In the genomic region with DNA sequence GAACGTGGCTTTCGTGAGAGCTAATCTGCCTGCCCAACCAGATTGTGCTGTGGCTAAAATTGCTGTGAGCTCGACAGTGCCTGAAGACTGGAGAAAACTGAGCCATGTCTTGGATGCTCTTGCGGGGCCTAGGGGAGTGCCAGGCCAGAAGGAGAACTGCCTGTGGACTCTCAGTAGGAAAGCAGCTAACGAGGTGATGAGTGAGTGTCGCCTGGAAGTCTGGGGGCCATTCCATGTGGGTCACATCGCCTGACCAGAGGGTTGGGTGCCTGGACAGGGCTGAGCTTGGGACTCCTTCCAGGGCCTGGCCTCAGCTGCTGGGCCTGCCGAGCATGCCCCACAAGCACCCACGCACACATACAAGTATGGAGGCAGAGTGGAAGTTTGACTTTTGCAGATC, we compare ENCODE assay signal across 20 cellular contexts.
DNase-seq lines count a peak whose midpoint lies in the region; ATAC-seq and TF ChIP-seq lines count a peak whose summit lies in the region.
"Had no signal": no experiment of that assay in that cellular context is flagged by ENCODE, and none has a peak within 500 bp of the region (broad histone marks: within the 10 kb centered on the region; RNA-seq: fewer than 3 reads in every experiment).

No MANE protein-coding gene starts in this region.

- peak overlapping the region in 1 of 7 donors; percentile 35 for H3K27ac Mint-ChIP-seq in CD14-positive monocyte
- H3K27ac Mint-ChIP-seq in endodermal cell = no peak overlapping the region
- H3K27ac Mint-ChIP-seq: activated naive CD8-positive, alpha-beta T cell treated with anti-CD3 and anti-CD28 coated beads, Interleukin-2, amount 50 U/mL, for 24 hours; CD4-positive, alpha-beta T cell; naive thymus-derived CD4-positive, alpha-beta T cell had no signal

- peak; percentile 5 for DNase-seq in SK-N-SH
- DNase-seq in CD14-positive monocyte (ENCODE audit: low spot score) = peak; percentile 38
- DNase-seq in endodermal cell = peak; percentile 67
- DNase-seq in posterior vena cava (ENCODE audit: low spot score) = peak; percentile 36
- DNase-seq in AML-193 (lab: John Stamatoyannopoulos, UW) = no peak
- no peak for DNase-seq in OCI-M1 (lab: John Stamatoyannopoulos, UW)
- DNase-seq: activated CD4-positive, alpha-beta T cell treated with anti-CD3 and anti-CD28 coated beads for 1 hour; activated naive CD8-positive, alpha-beta T cell treated with anti-CD3 and anti-CD28 coated beads, Interleukin-2, amount 50 U/mL, for 24 hours; CD4-positive, alpha-beta T cell; MV-4-11; naive thymus-derived CD4-positive, alpha-beta T cell; NCI-H2171; NCI-H524; NK-92 treated with Interleukin-12 subunit alpha and Interleukin-12 subunit beta, amount 100 ng/mL, for 24 hours; SIG-M5; trophoblast cell had no signal

- POLR2A ChIA-PET in SK-N-SH (lab: Yijun Ruan, JAX) = interaction anchor here (1.0 to 4.2 kb wide), 9 partner anchors 9 to 166 kb away, joined by 3 to 30 read pairs (median 7); a partner anchor contains a TSS

- H3K9me3 ChIP-seq in SK-N-SH (no peaks in the 10 kb centered on the region), endodermal cell (ENCODE audit: control insufficient read depth, low read length) (no peaks in the 10 kb centered on the region)
- H3K9me3 ChIP-seq: ovary had no signal

- H3K4me3 Mint-ChIP-seq in CD14-positive monocyte (no peak overlapping the region), endodermal cell (no peak overlapping the region)
- H3K4me3 Mint-ChIP-seq: activated naive CD8-positive, alpha-beta T cell treated with anti-CD3 and anti-CD28 coated beads, Interleukin-2, amount 50 U/mL, for 24 hours; CD4-positive, alpha-beta T cell; naive thymus-derived CD4-positive, alpha-beta T cell had no signal

- intact Hi-C loops in CD14-positive monocyte (cut with micrococcal nuclease) = no loop called here
- intact Hi-C loops in posterior vena cava (cut with DNase I) = no loop called here

- peaks cover 2 to 9% (median 8%) of the 10 kb centered on the region in 3 donors for H3K27me3 Mint-ChIP-seq in CD14-positive monocyte (ENCODE audit: low read depth in 3 of 3)
- H3K27me3 Mint-ChIP-seq in endodermal cell (ENCODE audit: insufficient read depth) = no peaks in the 10 kb centered on the region
- H3K27me3 Mint-ChIP-seq: activated naive CD8-positive, alpha-beta T cell treated with anti-CD3 and anti-CD28 coated beads, Interleukin-2, amount 50 U/mL, for 24 hours; CD4-positive, alpha-beta T cell had no signal

- H3K36me3 Mint-ChIP-seq in CD14-positive monocyte = no peaks in the 10 kb centered on the region
- H3K36me3 Mint-ChIP-seq in endodermal cell (ENCODE audit: low read depth) = no peaks in the 10 kb centered on the region
- H3K36me3 Mint-ChIP-seq: naive thymus-derived CD4-positive, alpha-beta T cell had no signal

- H3K4me3 ChIP-seq in SK-N-SH (ENCODE audit: low read depth in 2 of 2, low read length in 1 of 2) (no peak overlapping the region), endodermal cell (ENCODE audit: low read length) (no peak overlapping the region)
- H3K4me3 ChIP-seq: ovary had no signal

- H3K27ac ChIP-seq in SK-N-SH (ENCODE audit: low read depth in 2 of 2, low read length in 1 of 2) (peak overlapping the region in 1 of 2 experiments; percentile 100; a peak in 2 of 4 replicates), endodermal cell (ENCODE audit: low read depth, low read length) (no peak overlapping the region)
- H3K27ac ChIP-seq: 22Rv1, ovary had no signal

- TF ChIP-seq EP300 in SK-N-SH (IDR thresholded peaks at IDR 0.05; ENCODE audit: borderline replicate concordance in 1 of 2, low read depth in 1 of 2, low read length in 1 of 2) = no peak

- H3K4me1 ChIP-seq in SK-N-SH (ENCODE audit: control insufficient read depth in 1 of 2, insufficient read depth in 2 of 2, low read depth in 1 of 2, low read length in 1 of 2) (peaks cover 0 to 93% of the 10 kb centered on the region in 2 experiments; a peak in 2 of 4 replicates), endodermal cell (ENCODE audit: control insufficient read depth, insufficient read depth, low read length) (peaks cover 19% of the 10 kb centered on the region)

- H3K9me2 ChIP-seq in SK-N-SH = no peaks in the 10 kb centered on the region

- TF ChIP-seq RAD21 in SK-N-SH (IDR thresholded peaks at IDR 0.05; ENCODE audit: low read length) = no peak

- H3K9me3 Mint-ChIP-seq in CD14-positive monocyte = peaks cover 0 to 2% (median 0%) of the 10 kb centered on the region in 7 donors
- H3K9me3 Mint-ChIP-seq in endodermal cell = no peaks in the 10 kb centered on the region
- H3K9me3 Mint-ChIP-seq: activated naive CD8-positive, alpha-beta T cell treated with anti-CD3 and anti-CD28 coated beads, Interleukin-2, amount 50 U/mL, for 24 hours; CD4-positive, alpha-beta T cell had no signal

- H3F3A ChIP-seq in SK-N-SH (replicated peaks; ENCODE audit: insufficient read depth) = no peaks in the 10 kb centered on the region

- no peaks in the 10 kb centered on the region for H4K20me1 ChIP-seq in SK-N-SH (ENCODE audit: insufficient read depth)

- no peak for TF ChIP-seq CTCF in SK-N-SH (IDR thresholded peaks at IDR 0.05)
- no peak for TF ChIP-seq CTCF in CD14-positive monocyte (IDR thresholded peaks at IDR 0.05)
- no peak for TF ChIP-seq CTCF in endodermal cell (conservative IDR thresholded peaks at IDR 0.05)

- 90% methylated on average over 6 of the region's 9 CpGs for WGBS in SK-N-SH (ENCODE audit: low lambda C conversion rate)
- 87 to 91% methylated on average over 6 to 9 of the region's 9 CpGs for WGBS in endodermal cell (ENCODE audit: insufficient coverage in 1 of 2, insufficient read length in 1 of 2), 2 experiments

- H3K4me1 Mint-ChIP-seq in CD14-positive monocyte (peaks cover 8% of the 10 kb centered on the region), endodermal cell (peaks cover 48% of the 10 kb centered on the region)
- H3K4me1 Mint-ChIP-seq: activated naive CD8-positive, alpha-beta T cell treated with anti-CD3 and anti-CD28 coated beads, Interleukin-2, amount 50 U/mL, for 24 hours had no signal

- H3K9ac ChIP-seq in SK-N-SH = no peak overlapping the region
- H3K9ac ChIP-seq in endodermal cell (ENCODE audit: extremely low read depth, low read length, poor library complexity, severe bottlenecking) = no peak overlapping the region

- no peaks in the 10 kb centered on the region for H3K79me2 ChIP-seq in SK-N-SH (ENCODE audit: insufficient read depth)

- ATAC-seq in SK-N-SH treated with all-trans-retinoic acid at 6 μM for 48 hours (no peak), GM21528 (IDR thresholded peaks at IDR 0.05; ENCODE audit: low FRiP score, unreplicated experiment) (no peak)
- ATAC-seq: activated naive CD8-positive, alpha-beta T cell treated with anti-CD3 and anti-CD28 coated beads, Interleukin-2, amount 50 U/mL, for 24 hours; naive thymus-derived CD4-positive, alpha-beta T cell had no signal

- no peak overlapping the region for H2AFZ ChIP-seq in SK-N-SH (ENCODE audit: low read depth)

- H3K27me3 ChIP-seq in SK-N-SH (ENCODE audit: insufficient read depth) (no peaks in the 10 kb centered on the region), endodermal cell (ENCODE audit: control insufficient read depth, insufficient read depth, low read length, poor library complexity, severe bottlenecking) (no peaks in the 10 kb centered on the region)
- H3K27me3 ChIP-seq: ovary had no signal

- no peaks in the 10 kb centered on the region for H3K36me3 ChIP-seq in SK-N-SH (replicated peaks in 1 of 2; ENCODE audit: control insufficient read depth in 1 of 2, insufficient read depth in 2 of 2, low read length in 1 of 2)
- H3K36me3 ChIP-seq in endodermal cell (ENCODE audit: control insufficient read depth, insufficient read depth, low read length) = no peaks in the 10 kb centered on the region
- H3K36me3 ChIP-seq: ovary had no signal

- no peak overlapping the region for H3K4me2 ChIP-seq in SK-N-SH

- CTCF ChIA-PET in SK-N-SH (lab: Yijun Ruan, JAX) = interaction anchor here (1.1 to 10.4 kb wide), 9 partner anchors 9 to 167 kb away, joined by 3 to 121 read pairs (median 13); a partner anchor contains a TSS

TF ChIP-seq in SK-N-SH, 30 proteins besides CTCF, POLR2A, EP300 and RAD21 (continues in another document):
- TF ChIP-seq POLR2AphosphoS5 (IDR thresholded peaks at IDR 0.05; ENCODE audit: low read depth, low read length) = no peak
- TF ChIP-seq RCOR1 (IDR thresholded peaks at IDR 0.05; ENCODE audit: low read length) = no peak
- no peak for TF ChIP-seq FOXJ3 (CRISPR knock-in tag; IDR thresholded peaks at IDR 0.05)
- TF ChIP-seq TEAD4 (IDR thresholded peaks at IDR 0.05; ENCODE audit: borderline replicate concordance, insufficient read depth) = no peak
- TF ChIP-seq, protein P1, sequence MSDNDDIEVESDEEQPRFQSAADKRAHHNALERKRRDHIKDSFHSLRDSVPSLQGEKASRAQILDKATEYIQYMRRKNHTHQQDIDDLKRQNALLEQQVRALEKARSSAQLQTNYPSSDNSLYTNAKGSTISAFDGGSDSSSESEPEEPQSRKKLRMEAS (IDR thresholded peaks at IDR 0.05; ENCODE audit: low read depth) = no peak
- TF ChIP-seq FOXM1 (IDR thresholded peaks at IDR 0.05; ENCODE audit: low read depth) = no peak
- no peak for TF ChIP-seq NRF1 (IDR thresholded peaks at IDR 0.05; ENCODE audit: low read depth, low read length)

TF ChIP-seq in SK-N-SH treated with all-trans-retinoic acid at 6 μM for 48 hours, 23 proteins besides CTCF, POLR2A, EP300 and RAD21:
- TF ChIP-seq SNAI2 (CRISPR knock-in tag; IDR thresholded peaks at IDR 0.05) = no peak
TF ChIP-seq in SK-N-SH treated with all-trans-retinoic acid at 6 μM for 48 hours: peak in this region for 0.

Comparison
In these comparisons a context has a peak if more than half of its experiments do, and no peak if none do; other contexts are left out.
1. DNase-seq: peak in SK-N-SH (single experiment), CD14-positive monocyte (single experiment), endodermal cell (single experiment) and posterior vena cava (single experiment); none in AML-193 (0 of 2) and OCI-M1 (single experiment).